In the genomic region with DNA sequence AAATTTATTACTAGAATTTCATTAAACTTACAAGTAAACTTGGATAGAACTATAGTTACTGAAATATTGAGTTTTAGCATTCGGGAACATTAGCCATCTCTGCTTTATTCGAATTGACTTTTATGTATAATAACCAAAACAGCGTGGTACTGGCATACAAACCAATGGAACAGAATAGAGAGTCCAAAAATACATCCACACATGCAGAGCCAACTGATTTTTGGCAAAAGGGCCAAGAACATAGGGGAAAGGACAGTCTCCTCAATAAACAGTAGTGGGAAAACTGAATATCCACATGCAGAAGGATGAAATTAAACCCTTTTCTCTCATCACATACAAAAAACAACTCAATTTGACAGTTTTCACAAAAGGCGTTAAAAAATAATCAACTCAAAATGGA, we compare ENCODE assay signal across 17 cellular contexts.
"Had no signal": no experiment of that assay in that cellular context is flagged by ENCODE, and none has a peak within 500 bp of the region (broad histone marks: within the 10 kb centered on the region; RNA-seq: fewer than 3 reads in every experiment).

No MANE protein-coding gene starts in this region.

- H3K4me1 ChIP-seq: esophagus muscularis mucosa, gastroesophageal sphincter, left lung, lower lobe of right lung had no signal

- H3K27ac Mint-ChIP-seq: naive thymus-derived CD4-positive, alpha-beta T cell had no signal

- H3K4me3 Mint-ChIP-seq: naive thymus-derived CD4-positive, alpha-beta T cell had no signal

- ATAC-seq: foreskin keratinocyte; gastroesophageal sphincter; left cardiac atrium; left lung; left ventricle myocardium superior; lower lobe of right lung; naive thymus-derived CD4-positive, alpha-beta T cell had no signal

- H3K9me3 Mint-ChIP-seq: naive thymus-derived CD4-positive, alpha-beta T cell had no signal

- DNase-seq: dermis blood vessel endothelial cell; dorsolateral prefrontal cortex; effector CD4-positive, alpha-beta T cell; effector memory CD4-positive, alpha-beta T cell; foreskin keratinocyte; heart right ventricle; hippocampal formation; left cardiac atrium; left ventricle myocardium superior; lower lobe of right lung; mesenchymal stem cell; midbrain; naive thymus-derived CD4-positive, alpha-beta T cell had no signal

- H3K4me3 ChIP-seq: coronary artery, dorsolateral prefrontal cortex, esophagus muscularis mucosa, gastroesophageal sphincter, heart right ventricle, left lung, lower lobe of right lung had no signal

- H3K36me3 ChIP-seq: esophagus muscularis mucosa, lower lobe of right lung had no signal

- H3K27me3 ChIP-seq: dorsolateral prefrontal cortex, esophagus muscularis mucosa, foreskin keratinocyte, gastroesophageal sphincter, heart right ventricle, left lung had no signal

- H3K27me3 Mint-ChIP-seq: naive thymus-derived CD4-positive, alpha-beta T cell had no signal

- H3K9me3 ChIP-seq: esophagus muscularis mucosa, gastroesophageal sphincter, heart right ventricle, left lung, lower lobe of right lung had no signal

- H3K27ac ChIP-seq: coronary artery, dorsolateral prefrontal cortex, esophagus muscularis mucosa, foreskin keratinocyte, gastroesophageal sphincter, heart right ventricle, left lung, lower lobe of right lung had no signal
